Comparison of ENCODE assay signal across 23 cellular contexts in the genomic region with DNA sequence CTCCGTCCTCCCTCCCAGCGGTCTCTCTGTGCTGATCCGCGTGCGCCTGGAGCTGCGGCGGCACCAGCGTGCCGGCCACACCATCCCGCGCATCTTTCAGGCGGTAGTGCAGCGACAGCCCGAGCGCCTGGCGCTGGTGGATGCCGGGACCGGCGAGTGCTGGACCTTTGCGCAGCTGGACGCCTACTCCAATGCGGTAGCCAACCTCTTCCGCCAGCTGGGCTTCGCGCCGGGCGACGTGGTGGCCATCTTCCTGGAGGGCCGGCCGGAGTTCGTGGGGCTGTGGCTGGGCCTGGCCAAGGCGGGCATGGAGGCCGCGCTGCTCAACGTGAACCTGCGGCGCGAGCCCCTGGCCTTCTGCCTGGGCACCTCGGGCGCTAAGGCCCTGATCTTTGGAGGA. TPM values are rescaled to one million over a fixed set of nuclear protein-coding genes. Genes with fewer than 3 reads are reported as not detected.
DNase-seq lines count a peak whose midpoint lies in the region; ATAC-seq and TF ChIP-seq lines count a peak whose summit lies in the region.
"Had no signal": no experiment of that assay in that cellular context is flagged by ENCODE, and none has a peak within 500 bp of the region (broad histone marks: within the 10 kb centered on the region; RNA-seq: fewer than 3 reads in every experiment).

No MANE protein-coding gene starts in this region.

- H3K18ac ChIP-seq in IMR-90 (ENCODE audit: low read depth, low read length) (no peak overlapping the region), neuronal stem cell (ENCODE audit: low read length) (no peak overlapping the region)

- peaks cover 32% of the 10 kb centered on the region for H4K20me1 ChIP-seq in IMR-90 (ENCODE audit: insufficient read depth, low read length)

- in situ Hi-C loops in IMR-90 (cut with MboI; ENCODE audit: low sequenced_read_pairs): no loop called here
- in situ Hi-C loops in ACHN (cut with HindIII; ENCODE audit: low pct_ligation_motif_present, low pct_unique_long_range_greater_than_20kb, low sequenced_read_pairs): no loop called here

- H3K4me3 ChIP-seq in IMR-90 (ENCODE audit: insufficient read depth, low read depth, low read length) (no peak overlapping the region), neuronal stem cell (ENCODE audit: low read length in 2 of 2) (no peak overlapping the region)
- H3K4me3 ChIP-seq: GM12878, GM23338 had no signal

- peaks cover 4% of the 10 kb centered on the region; the same call in 1 of the 2 replicates for H3K9me1 ChIP-seq in IMR-90 (ENCODE audit: insufficient read depth, low read length)

- H2BK15ac ChIP-seq in IMR-90 (ENCODE audit: low read depth, low read length) (no peak overlapping the region), neuronal stem cell (ENCODE audit: low read length) (no peak overlapping the region)

- H3K9me3 ChIP-seq in IMR-90 (ENCODE audit: control insufficient read depth, insufficient read depth, low read length) (no peaks in the 10 kb centered on the region), neuronal stem cell (replicated peaks in 1 of 2; ENCODE audit: control insufficient read depth in 2 of 2, insufficient read depth in 1 of 2, low read depth in 1 of 2, low read length in 2 of 2) (no peaks in the 10 kb centered on the region)

- POLR2A ChIA-PET in IMR-90 (lab: Charles Lee; ENCODE audit: unreplicated experiment): no interaction called here

- H3K23ac ChIP-seq in IMR-90 (ENCODE audit: low read depth, low read length) (no peak overlapping the region), neuronal stem cell (ENCODE audit: low read depth, low read length, poor library complexity) (peak overlapping the region; percentile 70)

- dilution Hi-C loops in IMR-90 (cut with HindIII; ENCODE audit: low sequenced_read_pairs, unreplicated experiment): no loop called here

- no peak overlapping the region for H2AK5ac ChIP-seq in IMR-90 (ENCODE audit: low read depth, low read length)
- H2AK5ac ChIP-seq in neuronal stem cell (ENCODE audit: low read depth, low read length): peak overlapping the region; percentile 59

- H2BK5ac ChIP-seq in IMR-90 (ENCODE audit: low read depth, low read length, poor library complexity, severe bottlenecking): no peak overlapping the region
- no peak overlapping the region for H2BK5ac ChIP-seq in neuronal stem cell (ENCODE audit: low read length)

- TF ChIP-seq POLR2A in IMR-90 (IDR thresholded peaks at IDR 0.05; ENCODE audit: low read depth, low read length): no peak

- peaks cover 12% of the 10 kb centered on the region for H3K36me3 ChIP-seq in IMR-90 (ENCODE audit: control insufficient read depth, insufficient read depth, low read length)
- H3K36me3 ChIP-seq in neuronal stem cell (replicated peaks in 1 of 2; ENCODE audit: control insufficient read depth in 2 of 2, insufficient read depth in 2 of 2, low read length in 2 of 2): peaks cover 2 to 6% of the 10 kb centered on the region in 2 donors

- H3K27me3 ChIP-seq in IMR-90 (ENCODE audit: control insufficient read depth, insufficient read depth, low read length): no peaks in the 10 kb centered on the region
- no peaks in the 10 kb centered on the region for H3K27me3 ChIP-seq in neuronal stem cell (ENCODE audit: control insufficient read depth in 3 of 3, insufficient read depth in 3 of 3, low read depth in 1 of 3, low read length in 3 of 3)

- H2BK20ac ChIP-seq in IMR-90 (ENCODE audit: low read depth, low read length): no peak overlapping the region

- no peak for ATAC-seq in IMR-90 (ENCODE audit: low read depth)
- no peak for ATAC-seq in HG02840 (IDR thresholded peaks at IDR 0.05; ENCODE audit: low FRiP score, unreplicated experiment)
- no peak for ATAC-seq in HG03280 (IDR thresholded peaks at IDR 0.05; ENCODE audit: unreplicated experiment)
- ATAC-seq: CD8-positive, alpha-beta T cell; GM12878 had no signal

- H4K8ac ChIP-seq in IMR-90 (ENCODE audit: low read depth in 2 of 2, low read length in 2 of 2): no peak overlapping the region
- no peak overlapping the region for H4K8ac ChIP-seq in neuronal stem cell (ENCODE audit: low read depth, low read length)

- H3K9ac ChIP-seq in IMR-90 (ENCODE audit: low read depth, low read length) (no peak overlapping the region), neuronal stem cell (ENCODE audit: low read depth, low read length, poor library complexity) (peak overlapping the region; percentile 17)

- H2BK120ac ChIP-seq in IMR-90 (ENCODE audit: low read depth, low read length) (no peak overlapping the region), neuronal stem cell (ENCODE audit: low read depth, low read length) (no peak overlapping the region)

- no peak for TF ChIP-seq RAD21 in IMR-90 (IDR thresholded peaks at IDR 0.05; ENCODE audit: low read length)

- DNase-seq in D341Med (ENCODE audit: low spot score): peak; percentile 25
- DNase-seq in IMR-90: no peak
- DNase-seq in neuronal stem cell (ENCODE audit: low spot score): no peak
- DNase-seq in ACHN: no peak
- DNase-seq: AML-193; Calu3; CD8-positive, alpha-beta T cell; DMS 273 treated with DMSO at 0.1 percent for 48 hours; DMS53; DND-41; EL; H9; KG1 had no signal

- intact Hi-C loops in IMR-90 (cut with micrococcal nuclease): no loop called here

- H3K14ac ChIP-seq in IMR-90 (replicated peaks; ENCODE audit: low read depth, low read length) (no peak overlapping the region), neuronal stem cell (ENCODE audit: low read length) (peak overlapping the region; percentile 5)

- H3K4ac ChIP-seq in IMR-90 (ENCODE audit: low read depth, low read length): no peak overlapping the region
- H3K4ac ChIP-seq in neuronal stem cell (ENCODE audit: low read length): no peak overlapping the region

- BruUV-seq in IMR-90 (replicated peaks; lab: Mats Ljungman, UMichigan): no TSS peak

- H3K4me2 ChIP-seq in IMR-90 (ENCODE audit: low read depth, low read length): no peak overlapping the region
- no peak overlapping the region for H3K4me2 ChIP-seq in neuronal stem cell (ENCODE audit: insufficient read depth, low read length, poor library complexity, severe bottlenecking)
- H3K4me2 ChIP-seq: GM23338 had no signal

- no peaks in the 10 kb centered on the region; the same call in 1 of the 2 replicates for H3K4me1 ChIP-seq in IMR-90 (ENCODE audit: control insufficient read depth, insufficient read depth, low read length)
- H3K4me1 ChIP-seq in neuronal stem cell (ENCODE audit: control insufficient read depth in 2 of 2, insufficient read depth in 1 of 2, low read depth in 1 of 2, low read length in 2 of 2): peaks cover 3 to 7% of the 10 kb centered on the region in 2 donors

- H2BK12ac ChIP-seq in neuronal stem cell (ENCODE audit: low read length): peak overlapping the region; percentile 66

- H2AFZ ChIP-seq in IMR-90 (replicated peaks; ENCODE audit: low read length, poor library complexity): no peak overlapping the region
- no peak overlapping the region for H2AFZ ChIP-seq in neuronal stem cell (ENCODE audit: low read length)
- H2AFZ ChIP-seq: GM23338 had no signal

- H4K5ac ChIP-seq in IMR-90 (ENCODE audit: low read depth, low read length): no peak overlapping the region

- no peak for TF ChIP-seq CTCF in IMR-90 (conservative IDR thresholded peaks at IDR 0.05; ENCODE audit: low read depth, low read length)

- WGBS in IMR-90 (ENCODE audit: extremely low coverage in 2 of 2, insufficient read length in 1 of 2), 2 experiments: 93% methylated on average over 27 of the region's 40 CpGs; no CpG with 5 or more reads in 1 of the 2 experiments
- no CpG with 5 or more reads among the region's 40 CpGs for WGBS in neuronal stem cell (ENCODE audit: extremely low coverage in 2 of 2, insufficient read length in 2 of 2, insufficient replicate concordance in 1 of 2), 2 donors

- H4K91ac ChIP-seq in IMR-90 (ENCODE audit: insufficient read depth, low read depth, low read length): no peak overlapping the region
- H4K91ac ChIP-seq in neuronal stem cell (ENCODE audit: low read depth, low read length, poor library complexity): no peak overlapping the region

- CTCF ChIA-PET in IMR-90 (lab: Yijun Ruan, JAX): no interaction called here

- H3K79me1 ChIP-seq in IMR-90 (ENCODE audit: low read depth in 1 of 2, low read length in 2 of 2) (peaks cover 14 to 27% of the 10 kb centered on the region in 2 experiments), neuronal stem cell (ENCODE audit: low read depth, low read length) (no peaks in the 10 kb centered on the region)

- peak overlapping the region; percentile 16 for H2AK9ac ChIP-seq in IMR-90 (replicated peaks; ENCODE audit: low read depth, low read length, poor library complexity)

- H3K27ac ChIP-seq in IMR-90 (ENCODE audit: insufficient read depth, low read length): no peak overlapping the region
- H3K27ac ChIP-seq in neuronal stem cell (replicated peaks; ENCODE audit: low read length): no peak overlapping the region
- H3K27ac ChIP-seq: HL-60 had no signal

- no peak overlapping the region for H3K56ac ChIP-seq in IMR-90 (ENCODE audit: extremely low read depth, insufficient read depth, low read length)

RNA-seq across cellular contexts. Expression of a gene that starts 16.2 kb away (rescaled TPM):
- total RNA-seq in IMR-90 (2012; rRNA removed): 4.8 and 5.6 TPM in 2 replicates
- 12.9 and 15.6 TPM in 2 replicates for polyA plus RNA-seq in IMR-90 (2012; rRNA removed)
- 11.1 and 18.4 TPM in 2 replicates for polyA plus RNA-seq in IMR-90 (2012; cell fraction: cytosol; rRNA removed)
- polyA plus RNA-seq in IMR-90 (2012; cell fraction: nucleus; rRNA removed; ENCODE audit: low replicate concordance): 37.7 and 82.2 TPM in 2 replicates
- 10.0 TPM for polyA plus RNA-seq in neuronal stem cell (2013, experiment 1 of 2)
- polyA plus RNA-seq in neuronal stem cell (2013, experiment 2 of 2): 9.8 TPM

RNA-seq across cellular contexts. Expression of a gene that starts 24.9 kb away (rescaled TPM):
- 33.9 and 37.2 TPM in 2 replicates for total RNA-seq in IMR-90 (2012; rRNA removed)
- 74.3 and 92.0 TPM in 2 replicates for polyA plus RNA-seq in IMR-90 (2012; rRNA removed)
- 161 and 165 TPM in 2 replicates for polyA plus RNA-seq in IMR-90 (2012; cell fraction: cytosol; rRNA removed)
- polyA plus RNA-seq in IMR-90 (2012; cell fraction: nucleus; rRNA removed; ENCODE audit: low replicate concordance): 71.3 and 138 TPM in 2 replicates
- 109 TPM for polyA plus RNA-seq in neuronal stem cell (2013, experiment 1 of 2)
- polyA plus RNA-seq in neuronal stem cell (2013, experiment 2 of 2): 106 TPM

RNA-seq across cellular contexts. Expression of a gene that starts 25.8 kb away (rescaled TPM):
- not detected in 2 replicates for total RNA-seq in IMR-90 (2012; rRNA removed)
- polyA plus RNA-seq in IMR-90 (2012; rRNA removed): not detected in 2 replicates
- not detected in 2 replicates for polyA plus RNA-seq in IMR-90 (2012; cell fraction: cytosol; rRNA removed)
- not detected in 2 replicates for polyA plus RNA-seq in IMR-90 (2012; cell fraction: nucleus; rRNA removed; ENCODE audit: low replicate concordance)
- not detected for polyA plus RNA-seq in neuronal stem cell (2013, experiment 1 of 2)
- polyA plus RNA-seq in neuronal stem cell (2013, experiment 2 of 2): not detected
- total RNA-seq: Calu3; CD8-positive, alpha-beta T cell; G401; GM12878; GM23338; H9; HT1080; LHCN-M2 had no signal
- polyA plus RNA-seq: BJ, GM12878, GM23338, IgD-negative memory B cell had no signal

RNA-seq across cellular contexts. Expression of a gene that starts 38.1 kb away (rescaled TPM):
- not detected in 2 replicates for total RNA-seq in IMR-90 (2012; rRNA removed)
- polyA plus RNA-seq in IMR-90 (2012; rRNA removed): 0.06 and 0.12 TPM in 2 replicates
- 0.08 and 0.11 TPM in 2 replicates for polyA plus RNA-seq in IMR-90 (2012; cell fraction: cytosol; rRNA removed)
- polyA plus RNA-seq in IMR-90 (2012; cell fraction: nucleus; rRNA removed; ENCODE audit: low replicate concordance): 0.04 and 0.11 TPM in 2 replicates
- 2.0 TPM for polyA plus RNA-seq in neuronal stem cell (2013, experiment 1 of 2)
- polyA plus RNA-seq in neuronal stem cell (2013, experiment 2 of 2): 1.6 TPM
- total RNA-seq: CD8-positive, alpha-beta T cell; GM12878; HT1080; LHCN-M2 had no signal
- polyA plus RNA-seq: IgD-negative memory B cell had no signal
